ENCODE assay signal across 8 cellular contexts in the genomic region with DNA sequence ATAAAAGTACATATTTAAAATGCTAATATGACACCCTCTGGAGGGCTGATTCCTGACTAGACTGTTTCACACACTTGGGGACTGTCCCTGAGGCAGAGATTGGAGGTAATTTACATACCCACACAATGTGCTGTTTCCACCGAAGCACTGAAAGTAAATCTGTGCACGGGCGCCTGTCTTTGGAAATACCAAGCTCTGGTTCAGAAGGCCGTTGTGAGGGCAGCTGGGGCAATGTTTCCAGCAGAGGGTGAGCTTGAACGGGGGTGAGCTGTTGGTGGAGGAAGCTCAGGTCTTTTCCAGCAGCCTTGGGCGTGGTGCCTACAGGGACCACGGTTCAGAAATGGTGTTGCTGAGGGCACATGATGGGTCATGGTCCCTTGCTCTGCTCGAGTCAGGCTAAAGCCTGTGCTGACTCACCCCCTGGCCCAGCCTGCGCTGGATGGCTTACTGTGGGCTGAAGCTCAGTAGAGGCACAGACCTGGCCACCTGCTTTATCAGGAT. TPM values are rescaled to one million over a fixed set of nuclear protein-coding genes. Genes with fewer than 3 reads are reported as not detected.
A peak's percentile ranks its signal among the peaks of the same experiment; 100 is the strongest.
DNase-seq lines count a peak whose midpoint lies in the region; ATAC-seq and TF ChIP-seq lines count a peak whose summit lies in the region.

No MANE protein-coding gene starts in this region.

- no peak overlapping the region for H3K23ac ChIP-seq in neuronal stem cell (ENCODE audit: low read depth, low read length, poor library complexity)

- peak; percentile 36 to 39 for DNase-seq in activated CD4-positive, alpha-beta T cell treated with anti-CD3 and anti-CD28 coated beads, Interleukin-2, amount 50 U/mL, for 4 hours
- no peak for DNase-seq in neuronal stem cell (ENCODE audit: low spot score)
- no peak for DNase-seq in prostate gland (ENCODE audit: low spot score)
- DNase-seq in activated gamma-delta T cell treated with Interleukin-2 at 50 U/mL for 16 hours: no peak
- no peak for DNase-seq in right atrium auricular region (ENCODE audit: low spot score)
- no peak for DNase-seq in lower leg skin (ENCODE audit: low spot score in 2 of 2)

- intact Hi-C loops in prostate gland (cut with DNase I) (loop anchor here (2.0 to 5.0 kb wide), 3 partner anchors 67 to 352 kb away; partner anchors contain the start of gene NCS1), lower leg skin (cut with DNase I; ENCODE audit: low total_unique reads) (loop anchor here (5.0 kb wide), 1 partner anchor 132 kb away; no protein-coding TSS in a partner anchor)

- no peak overlapping the region for H2BK5ac ChIP-seq in neuronal stem cell (ENCODE audit: low read length)

- H2AFZ ChIP-seq in neuronal stem cell (ENCODE audit: low read length): peak overlapping the region; percentile 65

- peak overlapping the region; percentile 25 for H2BK12ac ChIP-seq in neuronal stem cell (ENCODE audit: low read length)

- peaks cover 0 to 1% of the 10 kb centered on the region in 2 donors for H3K9me3 ChIP-seq in neuronal stem cell (replicated peaks in 1 of 2; ENCODE audit: control insufficient read depth in 2 of 2, insufficient read depth in 1 of 2, low read depth in 1 of 2, low read length in 2 of 2)
- H3K9me3 ChIP-seq in prostate gland: no peaks in the 10 kb centered on the region
- no peaks in the 10 kb centered on the region for H3K9me3 ChIP-seq in right atrium auricular region

- no peaks in the 10 kb centered on the region for H3K79me1 ChIP-seq in neuronal stem cell (ENCODE audit: low read depth, low read length)

- H3K36me3 ChIP-seq in neuronal stem cell (replicated peaks in 1 of 2; ENCODE audit: control insufficient read depth in 2 of 2, insufficient read depth in 2 of 2, low read length in 2 of 2) (peaks cover under 1 to 6% of the 10 kb centered on the region in 2 donors), prostate gland (no peaks in the 10 kb centered on the region), right atrium auricular region (no peaks in the 10 kb centered on the region)

- peak overlapping the region; percentile 3 for H3K18ac ChIP-seq in neuronal stem cell (ENCODE audit: low read length)

- H2BK120ac ChIP-seq in neuronal stem cell (ENCODE audit: low read depth, low read length): peak overlapping the region; percentile 30

- H3K4me3 ChIP-seq in neuronal stem cell (ENCODE audit: low read length in 2 of 2): no peak overlapping the region
- no peak overlapping the region for H3K4me3 ChIP-seq in prostate gland
- no peak overlapping the region for H3K4me3 ChIP-seq in right atrium auricular region
- H3K4me3 ChIP-seq in lower leg skin (ENCODE audit: low read depth, poor library complexity, severe bottlenecking): no peak overlapping the region

- no CpG with 5 or more reads among the region's 9 CpGs for WGBS in neuronal stem cell (ENCODE audit: extremely low coverage in 2 of 2, insufficient read length in 2 of 2, insufficient replicate concordance in 1 of 2), 2 donors
- WGBS in prostate gland: 50% methylated on average over 9 of the region's 9 CpGs
- WGBS in lower leg skin, 2 donors: 44 to 49% methylated on average over 9 of the region's 9 CpGs

- no peak overlapping the region for H4K91ac ChIP-seq in neuronal stem cell (ENCODE audit: low read depth, low read length, poor library complexity)

- ATAC-seq in GM18861 (IDR thresholded peaks at IDR 0.05; ENCODE audit: unreplicated experiment): peak; percentile 43
- peak; percentile 53 for ATAC-seq in HG02981 (IDR thresholded peaks at IDR 0.05; ENCODE audit: unreplicated experiment)

- H3K4me1 ChIP-seq in neuronal stem cell (ENCODE audit: control insufficient read depth in 2 of 2, insufficient read depth in 1 of 2, low read depth in 1 of 2, low read length in 2 of 2) (peaks cover 6 to 15% of the 10 kb centered on the region in 2 donors), prostate gland (replicated peaks) (no peaks in the 10 kb centered on the region), right atrium auricular region (peaks cover 0 to 7% of the 10 kb centered on the region in 2 donors)

- H3K14ac ChIP-seq in neuronal stem cell (ENCODE audit: low read length): no peak overlapping the region

- H3K27me3 ChIP-seq in neuronal stem cell (ENCODE audit: control insufficient read depth in 3 of 3, insufficient read depth in 3 of 3, low read depth in 1 of 3, low read length in 3 of 3) (peaks cover 0 to 3% (median 0%) of the 10 kb centered on the region in 3 experiments), prostate gland (replicated peaks; ENCODE audit: insufficient read depth) (no peaks in the 10 kb centered on the region), right atrium auricular region (no peaks in the 10 kb centered on the region)

- no peak overlapping the region for H3K9ac ChIP-seq in neuronal stem cell (ENCODE audit: low read depth, low read length, poor library complexity)

- no peak for TF ChIP-seq CTCF in prostate gland (IDR thresholded peaks at IDR 0.05)
- no peak for TF ChIP-seq CTCF in right atrium auricular region (IDR thresholded peaks at IDR 0.05)
- no peak for TF ChIP-seq CTCF in lower leg skin (IDR thresholded peaks at IDR 0.05)

- H3K4ac ChIP-seq in neuronal stem cell (ENCODE audit: low read length): no peak overlapping the region

- H2BK15ac ChIP-seq in neuronal stem cell (ENCODE audit: low read length): no peak overlapping the region

- H2AK5ac ChIP-seq in neuronal stem cell (ENCODE audit: low read depth, low read length): no peak overlapping the region

- no peak overlapping the region for H3K4me2 ChIP-seq in neuronal stem cell (ENCODE audit: insufficient read depth, low read length, poor library complexity, severe bottlenecking)

- H3K27ac ChIP-seq in neuronal stem cell (replicated peaks; ENCODE audit: low read length) (no peak overlapping the region), prostate gland (no peak overlapping the region), right atrium auricular region (no peak overlapping the region)

- TF ChIP-seq POLR2A in prostate gland (IDR thresholded peaks at IDR 0.05) (no peak), lower leg skin (IDR thresholded peaks at IDR 0.05) (no peak)

- H4K8ac ChIP-seq in neuronal stem cell (ENCODE audit: low read depth, low read length): no peak overlapping the region

RNA-seq across cellular contexts. Expression of gene HMCN2, which starts 25.8 kb away (rescaled TPM):
- 0.42 TPM for polyA plus RNA-seq in neuronal stem cell (2013, experiment 1 of 2)
- 0.24 TPM for polyA plus RNA-seq in neuronal stem cell (2013, experiment 2 of 2)
- 1 to 10 TPM; 2.9 to 5.5 TPM for total RNA-seq in prostate gland
- 1 to 10 TPM; 1.3 to 7.3 TPM for total RNA-seq in right atrium auricular region
- total RNA-seq in lower leg skin: 1 to 10 TPM; 1.9 to 4.3 (median 3.0) TPM

Comparison
In these comparisons a context has a peak if more than half of its experiments do, and no peak if none do; other contexts are left out.
1. DNase-seq: peak in activated CD4-positive, alpha-beta T cell treated with anti-CD3 and anti-CD28 coated beads, Interleukin-2, amount 50 U/mL, for 4 hours (2 of 2); none in neuronal stem cell (single experiment), prostate gland (single experiment), activated gamma-delta T cell treated with Interleukin-2 at 50 U/mL for 16 hours (single experiment), right atrium auricular region (single experiment) and lower leg skin (0 of 2).